Comparison of ENCODE assay signal across 19 cellular contexts in the genomic region with DNA sequence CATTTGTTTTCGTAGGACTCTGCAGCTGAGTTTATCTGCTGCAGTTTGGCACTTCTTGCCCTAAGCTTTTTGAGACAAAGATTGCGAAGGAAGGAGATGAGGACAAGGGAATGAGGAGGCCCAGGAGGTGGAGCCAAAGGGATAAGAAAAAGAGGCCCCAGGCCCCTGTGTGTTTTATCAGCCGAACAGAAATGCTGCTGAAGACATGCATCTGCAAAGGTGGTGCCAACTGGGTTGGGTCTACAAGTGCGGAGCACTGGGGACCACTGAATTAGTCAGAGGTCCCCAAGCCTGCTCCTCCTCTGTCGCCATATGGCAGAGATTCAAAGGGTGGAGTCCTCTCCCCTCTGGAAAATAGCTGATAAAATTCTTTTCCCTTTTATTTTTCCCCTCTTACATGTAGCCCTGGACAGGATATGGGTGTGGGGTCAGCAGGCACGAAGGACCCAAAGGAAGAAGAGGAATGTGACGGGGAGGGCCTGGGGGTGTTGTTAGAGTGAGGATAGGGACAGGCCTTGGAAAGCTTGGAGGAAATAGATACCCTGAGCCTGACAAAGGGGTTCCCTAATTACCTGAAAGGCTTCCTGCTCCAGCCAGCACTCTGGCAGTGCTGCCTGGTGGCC. TPM values are rescaled to one million over a fixed set of nuclear protein-coding genes. Genes with fewer than 3 reads are reported as not detected.
DNase-seq lines count a peak whose midpoint lies in the region; ATAC-seq, FAIRE-seq and TF ChIP-seq lines count a peak whose summit lies in the region.
"Had no signal": no experiment of that assay in that cellular context is flagged by ENCODE, and none has a peak within 500 bp of the region (broad histone marks: within the 10 kb centered on the region; RNA-seq: fewer than 3 reads in every experiment).

No MANE protein-coding gene starts in this region.

- no peaks in the 10 kb centered on the region for H3K9me3 ChIP-seq in K562 (replicated peaks; ENCODE audit: control insufficient read depth, insufficient read depth, low read depth, low read length)
- H3K9me3 ChIP-seq: SK-N-SH had no signal

- CTCF ChIA-PET in K562 (lab: Yijun Ruan, JAX; ENCODE audit: low intra/inter-chr PET ratio), result interaction anchor here (0.6 to 2.1 kb wide), 3 partner anchors 15 to 90 kb away, joined by 3 to 18 read pairs (median 3); no protein-coding TSS in a partner anchor

- no peak for FAIRE-seq in K562 (lab: Jason Lieb, UNC)
- FAIRE-seq: GM19239, HTR-8/SVneo had no signal

- peak overlapping the region; percentile 11 for H2AFZ ChIP-seq in K562 (ENCODE audit: low read depth, low read length)

- no peaks in the 10 kb centered on the region for H4K20me1 ChIP-seq in K562 (replicated peaks; ENCODE audit: control insufficient read depth, insufficient read depth, low read length)

- H3K27me3 ChIP-seq in H7 (ENCODE audit: control insufficient read depth, insufficient read depth, low read length), result peaks cover 38% of the 10 kb centered on the region
- H3K27me3 ChIP-seq in K562 (ENCODE audit: control insufficient read depth in 2 of 2, insufficient read depth in 2 of 2, low read length in 2 of 2), result 0 out of 5 replicates have a peak, but pooled peaks cover 2 to 11% of the 10 kb centered on the region in 2 experiments

- H3K27ac ChIP-seq in K562 (ENCODE audit: extremely low read depth, low read depth, low read length) (no peak overlapping the region), skin epidermis (peak overlapping the region in 14 of 21 experiments; percentile 6 to 81 (median 52))
- H3K27ac ChIP-seq: cardiac muscle cell had no signal

- H3K27ac Mint-ChIP-seq in activated T-cell treated with anti-CD3 and anti-CD28 coated beads, Interleukin-2, amount 50 U/mL, for 24 hours, result no peak overlapping the region
- no peak overlapping the region for H3K27ac Mint-ChIP-seq in T-helper 2 cell treated with Interferon-gamma antibody and Interleukin-4, amounts not matched to agents 5 μg/mL and 100 μg/mL, for 36 hours
- H3K27ac Mint-ChIP-seq: naive thymus-derived CD4-positive, alpha-beta T cell; stimulated activated memory B cell treated with anti-CD40 and anti-IgM and Interleukin-4, amounts not matched to agents 10 μg/mL and 1 μg/mL and 100 μg/mL, for 72 hours; WTC11 had no signal

- ATAC-seq in K562 (peak; percentile 74), left ventricle myocardium superior (peak; percentile 65)
- ATAC-seq: naive thymus-derived CD4-positive, alpha-beta T cell; stimulated activated memory B cell treated with anti-CD40 and anti-IgM and Interleukin-4, amounts not matched to agents 10 μg/mL and 1 μg/mL and 100 μg/mL, for 72 hours; WTC11 had no signal

- peaks cover 11 to 18% of the 10 kb centered on the region in 2 experiments; a peak in 4 of 5 replicates for H3K4me1 ChIP-seq in K562 (replicated peaks in 1 of 2; ENCODE audit: control insufficient read depth in 2 of 2, insufficient read depth in 2 of 2, low read length in 2 of 2)

- H3K9me3 Mint-ChIP-seq in activated T-cell treated with anti-CD3 and anti-CD28 coated beads, Interleukin-2, amount 50 U/mL, for 24 hours, result no peaks in the 10 kb centered on the region
- no peaks in the 10 kb centered on the region for H3K9me3 Mint-ChIP-seq in T-helper 2 cell treated with Interferon-gamma antibody and Interleukin-4, amounts not matched to agents 5 μg/mL and 100 μg/mL, for 36 hours
- H3K9me3 Mint-ChIP-seq: naive thymus-derived CD4-positive, alpha-beta T cell; stimulated activated memory B cell treated with anti-CD40 and anti-IgM and Interleukin-4, amounts not matched to agents 10 μg/mL and 1 μg/mL and 100 μg/mL, for 72 hours; WTC11 had no signal

- H3K4me3 Mint-ChIP-seq in activated T-cell treated with anti-CD3 and anti-CD28 coated beads, Interleukin-2, amount 50 U/mL, for 24 hours, result no peak overlapping the region
- H3K4me3 Mint-ChIP-seq in T-helper 2 cell treated with Interferon-gamma antibody and Interleukin-4, amounts not matched to agents 5 μg/mL and 100 μg/mL, for 36 hours, result no peak overlapping the region
- H3K4me3 Mint-ChIP-seq: stimulated activated memory B cell treated with anti-CD40 and anti-IgM and Interleukin-4, amounts not matched to agents 10 μg/mL and 1 μg/mL and 100 μg/mL, for 72 hours; WTC11 had no signal

- no peak overlapping the region for H3K4me3 ChIP-seq in H7 (ENCODE audit: insufficient read depth, low read depth, low read length)
- no peak overlapping the region for H3K4me3 ChIP-seq in K562
- no peak overlapping the region for H3K4me3 ChIP-seq in skin epidermis
- H3K4me3 ChIP-seq: cardiac muscle cell had no signal

- WGBS in K562 (ENCODE audit: insufficient coverage, low coverage, missing lambda C conversion rate), result 13% methylated on average over 7 of the region's 7 CpGs

- DNase-seq in H7 (peak; percentile 38), K562 (ENCODE audit: extremely low read depth in 1 of 4, low spot score in 3 of 4) (peak in 2 of 4 experiments; percentile 51 to 57), left ventricle myocardium superior (peak; percentile 62), NAMALWA (ENCODE audit: low spot score) (no peak)
- no peak for DNase-seq in stimulated activated CD8-positive, alpha-beta memory T cell treated with anti-CD3 and anti-CD28 coated beads, Interleukin-4, amount 100 ng/mL, for 48 hours
- DNase-seq in activated T-cell treated with anti-CD3 and anti-CD28 coated beads, Interleukin-2, amount 50 U/mL, for 24 hours, result no peak
- no peak for DNase-seq in T-helper 2 cell treated with Interferon-gamma antibody and Interleukin-4, amounts not matched to agents 5 μg/mL and 100 μg/mL, for 36 hours (ENCODE audit: low spot score)
- DNase-seq: activated CD8-positive, alpha-beta memory T cell treated with anti-CD3 and anti-CD28 coated beads, Interleukin-2, amount 50 U/mL, for 4 hours; activated naive CD4-positive, alpha-beta T cell treated with anti-CD3 and anti-CD28 coated beads, Interleukin-2, amount 50 U/mL, for 16 hours; naive thymus-derived CD4-positive, alpha-beta T cell; NCI-H446; SK-N-SH had no signal

- peak; percentile 29 to 59 (median 48); a peak in 4 of 6 replicates for TF ChIP-seq CTCF in K562 (IDR thresholded peaks at IDR 0.05 in 2 of 3, conservative IDR thresholded peaks at IDR 0.05 in 1 of 3; ENCODE audit: insufficient read depth in 2 of 3, low read depth in 1 of 3, low read length in 3 of 3)

- intact Hi-C loops in K562 (cut with micrococcal nuclease), result loop anchor here (1.0 to 10.0 kb wide), 2 partner anchors 55 to 327 kb away; no protein-coding TSS in a partner anchor
- intact Hi-C loops in left ventricle myocardium superior (cut with micrococcal nuclease), result no loop called here

- TF ChIP-seq POLR2A in K562 (conservative IDR thresholded peaks at IDR 0.05), result no peak

- no peak overlapping the region for H3K9ac ChIP-seq in K562 (ENCODE audit: insufficient read depth in 1 of 2, low read depth in 2 of 2, low read length in 2 of 2)
- H3K9ac ChIP-seq: SK-N-SH had no signal

- no TSS peak for BruUV-seq in K562 (replicated peaks; lab: Mats Ljungman, UMichigan)

- H3K4me1 Mint-ChIP-seq in activated T-cell treated with anti-CD3 and anti-CD28 coated beads, Interleukin-2, amount 50 U/mL, for 24 hours (ENCODE audit: low read depth), result peaks cover 25% of the 10 kb centered on the region
- H3K4me1 Mint-ChIP-seq in T-helper 2 cell treated with Interferon-gamma antibody and Interleukin-4, amounts not matched to agents 5 μg/mL and 100 μg/mL, for 36 hours (ENCODE audit: low read depth), result peaks cover 19% of the 10 kb centered on the region

- H3K9me1 ChIP-seq in K562 (ENCODE audit: control insufficient read depth, insufficient read depth, low read length), result no peaks in the 10 kb centered on the region

- peak; percentile 77 to 82 for TF ChIP-seq RAD21 in K562 (CRISPR knock-in tag; conservative IDR thresholded peaks at IDR 0.05 in 1 of 2, IDR thresholded peaks at IDR 0.05 in 1 of 2)

- in situ Hi-C loops in K562 (cut with MboI), result no loop called here

- H3K36me3 ChIP-seq in H7 (replicated peaks; ENCODE audit: control insufficient read depth, insufficient read depth, low read length) (no peaks in the 10 kb centered on the region), K562 (ENCODE audit: control insufficient read depth, insufficient read depth, low read length) (no peaks in the 10 kb centered on the region)
- H3K36me3 ChIP-seq: cardiac muscle cell had no signal

- H3K4me2 ChIP-seq in K562 (ENCODE audit: insufficient read depth, low read length), result no peak overlapping the region
- H3K4me2 ChIP-seq: SK-N-SH had no signal

- TF ChIP-seq EP300 in K562 (IDR thresholded peaks at IDR 0.05; ENCODE audit: low read length), result no peak

- H3K79me2 ChIP-seq in K562 (ENCODE audit: control insufficient read depth, insufficient read depth, low read length), result no peaks in the 10 kb centered on the region

- H3K36me3 Mint-ChIP-seq in activated T-cell treated with anti-CD3 and anti-CD28 coated beads, Interleukin-2, amount 50 U/mL, for 24 hours (ENCODE audit: low read depth), result no peaks in the 10 kb centered on the region
- no peaks in the 10 kb centered on the region for H3K36me3 Mint-ChIP-seq in T-helper 2 cell treated with Interferon-gamma antibody and Interleukin-4, amounts not matched to agents 5 μg/mL and 100 μg/mL, for 36 hours (ENCODE audit: low read depth)
- H3K36me3 Mint-ChIP-seq: stimulated activated memory B cell treated with anti-CD40 and anti-IgM and Interleukin-4, amounts not matched to agents 10 μg/mL and 1 μg/mL and 100 μg/mL, for 72 hours; WTC11 had no signal

- POLR2A ChIA-PET in K562 (lab: Yijun Ruan, JAX), result interaction anchor here (0.6 to 1.8 kb wide), 8 partner anchors 9 to 43 kb away, joined by 3 to 10 read pairs (median 4); no protein-coding TSS in a partner anchor

- H3K27me3 Mint-ChIP-seq in activated T-cell treated with anti-CD3 and anti-CD28 coated beads, Interleukin-2, amount 50 U/mL, for 24 hours, result peaks cover 50% of the 10 kb centered on the region
- peaks cover 60% of the 10 kb centered on the region for H3K27me3 Mint-ChIP-seq in T-helper 2 cell treated with Interferon-gamma antibody and Interleukin-4, amounts not matched to agents 5 μg/mL and 100 μg/mL, for 36 hours (ENCODE audit: low read depth)

RNA-seq across cellular contexts. Expression of gene CD34, which starts 2.7 kb away (rescaled TPM):
- not detected in 2 replicates for total RNA-seq in H7 (2014; rRNA removed; shearing (Covaris generic))
- not detected in 2 replicates for total RNA-seq in K562 (2011; cell fraction: chromatin; rRNA removed; ENCODE audit: low replicate concordance)
- not detected in 2 replicates for total RNA-seq in K562 (2011; cell fraction: nucleolus; rRNA removed)
- total RNA-seq in K562 (2011; cell fraction: nucleoplasm; rRNA removed), result not detected in 2 replicates
- total RNA-seq in K562 (2014; rRNA removed), result not detected in 2 replicates
- total RNA-seq in K562 (2014; rRNA removed; fragmentation: Illumina TruSeq; extraction: Trizol), result not detected in 2 replicates
- total RNA-seq in K562 (2015; rRNA removed; fragmentation: Illumina TruSeq; extraction: Trizol), result not detected in 2 replicates
- total RNA-seq in K562 (2021), result 0.13 TPM in 1 of 2 replicates, not detected in the other
- polyA plus RNA-seq in K562 (2011; rRNA removed), result 0.03 TPM in 1 of 2 replicates, not detected in the other
- not detected in 2 replicates for polyA plus RNA-seq in K562 (2011; cell fraction: cytosol; rRNA removed)
- polyA plus RNA-seq in K562 (2011; cell fraction: nucleus; rRNA removed), result not detected in 2 replicates
- not detected in 2 replicates for polyA plus RNA-seq in K562 (2012)
- not detected in 2 replicates for polyA plus RNA-seq in K562 (2014; fragmentation: Illumina TruSeq; extraction: Trizol)
- polyA plus RNA-seq in K562 (2014; fragmentation: Nextera tagmentation; extraction: Ambion mirVana), result not detected
- not detected in 2 replicates for polyA plus RNA-seq in K562 (2014; rRNA removed)
- polyA minus RNA-seq in K562 (2011; rRNA and poly(A)+ RNA removed), result 0.06 TPM in 1 of 2 replicates, not detected in the other
- not detected in 2 replicates for polyA minus RNA-seq in K562 (2011; cell fraction: cytosol; rRNA and poly(A)+ RNA removed)
- polyA minus RNA-seq in K562 (2011; cell fraction: nucleus; rRNA and poly(A)+ RNA removed), result not detected in 2 replicates
- 72.1 TPM for total RNA-seq in left ventricle myocardium superior
- total RNA-seq: G401 had no signal
- polyA plus RNA-seq: naive thymus-derived CD4-positive, alpha-beta T cell had no signal

Comparison
In these comparisons a context has a peak if more than half of its experiments do, and no peak if none do; other contexts are left out.
1. DNase-seq: peak in H7 (single experiment) and left ventricle myocardium superior (single experiment); none in stimulated activated CD8-positive, alpha-beta memory T cell treated with anti-CD3 and anti-CD28 coated beads, Interleukin-4, amount 100 ng/mL, for 48 hours (single experiment), activated T-cell treated with anti-CD3 and anti-CD28 coated beads, Interleukin-2, amount 50 U/mL, for 24 hours (single experiment), T-helper 2 cell treated with Interferon-gamma antibody and Interleukin-4, amounts not matched to agents 5 μg/mL and 100 μg/mL, for 36 hours (single experiment) and NAMALWA (single experiment).
2. RNA of gene CD34, which starts 2.7 kb away (total RNA-seq): 72.1 TPM in left ventricle myocardium superior (single experiment); not detected in H7 and 0.13 TPM in K562; every median in the first group is over 10 times any median in the second.